In genomic region chr16:55480228-55480655, GRCh38 we compare ENCODE assay signal across 8 cellular contexts. TPM values are rescaled to one million over a fixed set of nuclear protein-coding genes. Genes with fewer than 3 reads are reported as not detected.
DNase-seq lines count a peak whose midpoint lies in the region; ATAC-seq and TF ChIP-seq lines count a peak whose summit lies in the region.

No MANE protein-coding gene starts in this region.

- peak; percentile 73 for ATAC-seq in gastroesophageal sphincter
- ATAC-seq in GM19328 (IDR thresholded peaks at IDR 0.05; ENCODE audit: unreplicated experiment), result no peak

- peaks cover 59% of the 10 kb centered on the region for H3K27me3 ChIP-seq in gastroesophageal sphincter

- peaks cover 25% of the 10 kb centered on the region for H3K4me1 Mint-ChIP-seq in neural crest cell

- TF ChIP-seq CTCF in AG09319 (IDR thresholded peaks at IDR 0.05; ENCODE audit: low read depth, low read length), result no peak
- TF ChIP-seq CTCF in gastroesophageal sphincter (IDR thresholded peaks at IDR 0.05), result no peak
- no peak for TF ChIP-seq CTCF in neural crest cell (conservative IDR thresholded peaks at IDR 0.05)

- 0 to 2% methylated on average over 1 to 16 of the region's 25 CpGs for WGBS in gastroesophageal sphincter (ENCODE audit: low coverage in 1 of 2), 2 donors

- TF ChIP-seq EP300 in gastroesophageal sphincter (IDR thresholded peaks at IDR 0.05), result no peak

- H3K27ac ChIP-seq in gastroesophageal sphincter, result peak overlapping the region; percentile 60 to 88 (median 85)

- H3K36me3 Mint-ChIP-seq in neural crest cell (ENCODE audit: low read depth), result peaks cover 19% of the 10 kb centered on the region

- H3K4me3 ChIP-seq in gastroesophageal sphincter, result peak overlapping the region; percentile 44 to 61

- peaks cover 12% of the 10 kb centered on the region for H3K27me3 Mint-ChIP-seq in neural crest cell (ENCODE audit: low read depth)

- H3K9me3 Mint-ChIP-seq in neural crest cell, result peaks cover 4% of the 10 kb centered on the region

- no peaks in the 10 kb centered on the region for H3K9me3 ChIP-seq in gastroesophageal sphincter

- peak overlapping the region; percentile 98 for H3K4me3 Mint-ChIP-seq in neural crest cell

- peak overlapping the region; percentile 94 for H3K27ac Mint-ChIP-seq in neural crest cell (ENCODE audit: unreplicated experiment)

- H3K4me1 ChIP-seq in gastroesophageal sphincter, result peaks cover 0 to 69% (median 9%) of the 10 kb centered on the region in 3 donors

- DNase-seq in AG09319 (ENCODE audit: extremely low read depth, low read depth) (peak; percentile 94), SK-MEL-5 (ENCODE audit: low read depth, low spot score) (peak; percentile 48), neural crest cell (ENCODE audit: low read depth, low spot score) (peak; percentile 29)
- no peak for DNase-seq in activated CD4-positive, CD25-positive, alpha-beta regulatory T cell treated with anti-CD3 and anti-CD28 coated beads, Interleukin-2, amount 50 U/mL, for 72 hours
- no peak for DNase-seq in activated CD4-positive, alpha-beta T cell treated with anti-CD3 and anti-CD28 coated beads, Interleukin-2, amount 50 U/mL, for 48 hours
- DNase-seq in stimulated activated CD4-positive, alpha-beta T cell treated with anti-CD3 and anti-CD28 coated beads, Interleukin-2, amount 100 ng/mL, for 24 hours, result no peak

- H3K36me3 ChIP-seq in gastroesophageal sphincter, result peaks cover 0 to 21% of the 10 kb centered on the region in 2 donors

- TF ChIP-seq POLR2A in gastroesophageal sphincter (IDR thresholded peaks at IDR 0.05), result peak in 1 of 2 donors; percentile 24

- in situ Hi-C loops in SK-MEL-5 (cut with HindIII; ENCODE audit: low pct_unique_long_range_greater_than_20kb, low sequenced_read_pairs), result no loop called here

RNA-seq across cellular contexts. Expression of gene MMP2, which starts 1.2 kb away (rescaled TPM):
- 1.7 and 2.2 TPM in 2 replicates for total RNA-seq in SK-MEL-5 (2014; rRNA removed; shearing (Covaris generic))
- polyA plus RNA-seq in SK-MEL-5 (2015; cell fraction: cytosol; rRNA removed), result 6.5 and 8.4 TPM in 2 replicates
- 2.2 and 2.8 TPM in 2 replicates for polyA plus RNA-seq in SK-MEL-5 (2015; cell fraction: nucleus; rRNA removed)
- total RNA-seq in gastroesophageal sphincter (100 to 1,000 TPM; 155 to 309 (median 265) TPM), neural crest cell (138 and 153 TPM in 2 replicates)

RNA-seq across cellular contexts. Expression of gene LPCAT2, which starts 28.6 kb away (rescaled TPM):
- 42.4 and 42.9 TPM in 2 replicates for total RNA-seq in SK-MEL-5 (2014; rRNA removed; shearing (Covaris generic))
- polyA plus RNA-seq in SK-MEL-5 (2015; cell fraction: cytosol; rRNA removed), result 27.1 and 45.3 TPM in 2 replicates
- polyA plus RNA-seq in SK-MEL-5 (2015; cell fraction: nucleus; rRNA removed), result 45.6 and 54.9 TPM in 2 replicates
- 10 to 100 TPM in 3 of 4 donors, 1 to 10 TPM in 1; 8.0 to 27.1 (median 18.0) TPM for total RNA-seq in gastroesophageal sphincter
- 7.2 and 7.9 TPM in 2 replicates for total RNA-seq in neural crest cell

Comparison
In these comparisons a context has a peak if more than half of its experiments do, and no peak if none do; other contexts are left out.
1. DNase-seq: peak in AG09319 (single experiment), SK-MEL-5 (single experiment) and neural crest cell (single experiment); none in activated CD4-positive, CD25-positive, alpha-beta regulatory T cell treated with anti-CD3 and anti-CD28 coated beads, Interleukin-2, amount 50 U/mL, for 72 hours (single experiment), activated CD4-positive, alpha-beta T cell treated with anti-CD3 and anti-CD28 coated beads, Interleukin-2, amount 50 U/mL, for 48 hours (0 of 2) and stimulated activated CD4-positive, alpha-beta T cell treated with anti-CD3 and anti-CD28 coated beads, Interleukin-2, amount 100 ng/mL, for 24 hours (0 of 2).
2. RNA of gene MMP2, which starts 1.2 kb away (total RNA-seq): 155 to 309 TPM in gastroesophageal sphincter and 138 to 153 TPM in neural crest cell; 1.7 to 2.2 TPM in SK-MEL-5; every median in the first group is over 10 times any median in the second.